ENCODE assay signal across 15 cellular contexts in genomic region chr13:105773241-105773640, GRCh38.
"Had no signal": no experiment of that assay in that cellular context is flagged by ENCODE, and none has a peak within 500 bp of the region (broad histone marks: within the 10 kb centered on the region; RNA-seq: fewer than 3 reads in every experiment).

No MANE protein-coding gene starts in this region.

- H3K4me3 Mint-ChIP-seq: activated CD4-positive, alpha-beta T cell treated with anti-CD3 and anti-CD28 coated beads, Interleukin-2, amount 10 ng/mL, durations not matched to agents 7 days and 5 days; activated naive CD8-positive, alpha-beta T cell treated with anti-CD3 and anti-CD28 coated beads for 36 hours; activated T-helper 1 cell treated with anti-CD3 and anti-CD28 coated beads, Interleukin-12 subunit alpha, Interleukin-12 subunit beta, Interleukin-2, Interleukin-4 antibody, amounts not matched to agents 30 ng/mL and 10 ng/mL and 1 ng/mL, durations not matched to agents 14 hours and 24 hours and 36 hours; brain; naive B cell; stimulated activated naive B cell treated with anti-CD40 and anti-IgM and Interleukin-4, amounts not matched to agents 10 μg/mL and 1 μg/mL and 100 μg/mL, for 72 hours had no signal

- H3K36me3 Mint-ChIP-seq: activated naive CD8-positive, alpha-beta T cell treated with anti-CD3 and anti-CD28 coated beads for 36 hours; brain; naive B cell; stimulated activated naive B cell treated with anti-CD40 and anti-IgM and Interleukin-4, amounts not matched to agents 10 μg/mL and 1 μg/mL and 100 μg/mL, for 72 hours had no signal

- H3K4me1 ChIP-seq: colonic mucosa, thyroid gland, uterus had no signal

- H3K27me3 Mint-ChIP-seq: activated CD4-positive, alpha-beta T cell treated with anti-CD3 and anti-CD28 coated beads, Interleukin-2, amount 10 ng/mL, durations not matched to agents 7 days and 5 days; naive B cell; stimulated activated naive B cell treated with anti-CD40 and anti-IgM and Interleukin-4, amounts not matched to agents 10 μg/mL and 1 μg/mL and 100 μg/mL, for 72 hours had no signal

- DNase-seq: activated CD4-positive, alpha-beta T cell treated with anti-CD3 and anti-CD28 coated beads, Interleukin-2, amount 10 ng/mL, durations not matched to agents 7 days and 5 days; activated CD8-positive, alpha-beta memory T cell treated with anti-CD3 and anti-CD28 coated beads for 24 hours; activated naive CD8-positive, alpha-beta T cell treated with anti-CD3 and anti-CD28 coated beads for 36 hours; amygdala; central memory CD4-positive, alpha-beta T cell; colonic mucosa; hippocampal formation; naive B cell; stimulated activated CD4-positive, alpha-beta T cell treated with anti-CD3 and anti-CD28 coated beads, Interleukin-2, amount 100 ng/mL, for 48 hours; stimulated activated naive B cell treated with anti-CD40 and anti-IgM and Interleukin-4, amounts not matched to agents 10 μg/mL and 1 μg/mL and 100 μg/mL, for 72 hours; thyroid gland; uterus had no signal

- H3K27ac Mint-ChIP-seq: activated CD4-positive, alpha-beta T cell treated with anti-CD3 and anti-CD28 coated beads, Interleukin-2, amount 10 ng/mL, durations not matched to agents 7 days and 5 days; activated naive CD8-positive, alpha-beta T cell treated with anti-CD3 and anti-CD28 coated beads for 36 hours; activated T-helper 1 cell treated with anti-CD3 and anti-CD28 coated beads, Interleukin-12 subunit alpha, Interleukin-12 subunit beta, Interleukin-2, Interleukin-4 antibody, amounts not matched to agents 30 ng/mL and 10 ng/mL and 1 ng/mL, durations not matched to agents 14 hours and 24 hours and 36 hours; naive B cell; stimulated activated naive B cell treated with anti-CD40 and anti-IgM and Interleukin-4, amounts not matched to agents 10 μg/mL and 1 μg/mL and 100 μg/mL, for 72 hours had no signal

- ATAC-seq: stimulated activated naive B cell treated with anti-CD40 and anti-IgM and Interleukin-4, amounts not matched to agents 10 μg/mL and 1 μg/mL and 100 μg/mL, for 72 hours had no signal

- H3K4me3 ChIP-seq: colonic mucosa, esophagus muscularis mucosa, thyroid gland, uterus had no signal

- H3K4me1 Mint-ChIP-seq: activated CD4-positive, alpha-beta T cell treated with anti-CD3 and anti-CD28 coated beads, Interleukin-2, amount 10 ng/mL, durations not matched to agents 7 days and 5 days; activated naive CD8-positive, alpha-beta T cell treated with anti-CD3 and anti-CD28 coated beads for 36 hours; naive B cell; stimulated activated naive B cell treated with anti-CD40 and anti-IgM and Interleukin-4, amounts not matched to agents 10 μg/mL and 1 μg/mL and 100 μg/mL, for 72 hours had no signal

- H3K9me3 Mint-ChIP-seq: activated naive CD8-positive, alpha-beta T cell treated with anti-CD3 and anti-CD28 coated beads for 36 hours; activated T-helper 1 cell treated with anti-CD3 and anti-CD28 coated beads, Interleukin-12 subunit alpha, Interleukin-12 subunit beta, Interleukin-2, Interleukin-4 antibody, amounts not matched to agents 30 ng/mL and 10 ng/mL and 1 ng/mL, durations not matched to agents 14 hours and 24 hours and 36 hours had no signal

- H3K27ac ChIP-seq: colonic mucosa, esophagus muscularis mucosa, thyroid gland, uterus had no signal

- H3K36me3 ChIP-seq: colonic mucosa, esophagus muscularis mucosa, thyroid gland, uterus had no signal

- H3K27me3 ChIP-seq: colonic mucosa, esophagus muscularis mucosa, thyroid gland, uterus had no signal
